1 cellular context compared by ENCODE assay signal in the genomic region with DNA sequence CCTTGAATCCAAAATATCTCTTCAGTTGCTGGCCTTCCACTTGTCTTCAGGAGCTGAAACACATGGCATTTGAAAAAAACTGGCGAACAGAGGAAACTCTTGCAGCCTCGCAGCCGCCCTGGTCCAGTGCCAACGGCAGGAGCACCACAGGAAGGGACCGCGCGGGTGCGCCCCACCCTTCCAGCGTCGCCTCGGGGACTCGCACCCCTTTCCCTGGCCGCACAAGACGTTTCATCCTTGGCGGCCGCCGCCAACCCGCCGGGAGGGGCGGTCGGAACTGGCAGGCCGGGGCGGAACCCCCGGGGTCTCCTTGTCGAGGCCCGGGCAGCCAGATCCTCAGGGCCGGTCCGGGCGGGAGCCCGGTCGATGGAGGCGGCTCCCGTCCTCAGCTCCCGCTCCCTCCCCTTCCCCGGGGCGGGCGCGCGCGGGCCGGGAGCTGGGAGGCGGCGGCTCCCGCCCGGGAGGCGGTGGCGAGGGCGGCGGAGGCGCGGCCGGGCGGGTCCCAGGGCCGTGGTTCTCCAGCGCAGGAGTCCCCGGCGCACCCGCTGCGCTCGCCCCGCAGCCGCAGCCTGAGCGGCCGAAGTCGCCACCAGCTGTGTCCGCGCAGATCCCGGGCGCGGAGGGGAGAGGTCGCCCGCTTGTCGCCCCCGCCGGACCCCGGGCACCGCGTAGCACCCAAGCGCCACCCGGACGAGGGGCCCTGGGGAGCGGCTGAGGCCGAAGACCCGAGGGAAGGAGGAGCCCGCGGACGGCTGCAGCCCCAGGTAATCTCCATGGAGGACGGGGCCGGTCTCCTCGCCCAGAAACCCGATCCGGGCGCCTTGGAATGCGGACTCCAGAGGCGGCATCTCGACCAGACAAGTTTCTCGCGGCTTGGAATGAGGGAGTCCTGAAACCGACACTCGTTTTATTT.
TF ChIP-seq lines count a peak whose summit lies in the region.

No MANE protein-coding gene starts in this region.

TF ChIP-seq in WTC11, 78 proteins besides CTCF, POLR2A, EP300 and RAD21 (continued from another document and continues in another):
- TF ChIP-seq, protein P1, sequence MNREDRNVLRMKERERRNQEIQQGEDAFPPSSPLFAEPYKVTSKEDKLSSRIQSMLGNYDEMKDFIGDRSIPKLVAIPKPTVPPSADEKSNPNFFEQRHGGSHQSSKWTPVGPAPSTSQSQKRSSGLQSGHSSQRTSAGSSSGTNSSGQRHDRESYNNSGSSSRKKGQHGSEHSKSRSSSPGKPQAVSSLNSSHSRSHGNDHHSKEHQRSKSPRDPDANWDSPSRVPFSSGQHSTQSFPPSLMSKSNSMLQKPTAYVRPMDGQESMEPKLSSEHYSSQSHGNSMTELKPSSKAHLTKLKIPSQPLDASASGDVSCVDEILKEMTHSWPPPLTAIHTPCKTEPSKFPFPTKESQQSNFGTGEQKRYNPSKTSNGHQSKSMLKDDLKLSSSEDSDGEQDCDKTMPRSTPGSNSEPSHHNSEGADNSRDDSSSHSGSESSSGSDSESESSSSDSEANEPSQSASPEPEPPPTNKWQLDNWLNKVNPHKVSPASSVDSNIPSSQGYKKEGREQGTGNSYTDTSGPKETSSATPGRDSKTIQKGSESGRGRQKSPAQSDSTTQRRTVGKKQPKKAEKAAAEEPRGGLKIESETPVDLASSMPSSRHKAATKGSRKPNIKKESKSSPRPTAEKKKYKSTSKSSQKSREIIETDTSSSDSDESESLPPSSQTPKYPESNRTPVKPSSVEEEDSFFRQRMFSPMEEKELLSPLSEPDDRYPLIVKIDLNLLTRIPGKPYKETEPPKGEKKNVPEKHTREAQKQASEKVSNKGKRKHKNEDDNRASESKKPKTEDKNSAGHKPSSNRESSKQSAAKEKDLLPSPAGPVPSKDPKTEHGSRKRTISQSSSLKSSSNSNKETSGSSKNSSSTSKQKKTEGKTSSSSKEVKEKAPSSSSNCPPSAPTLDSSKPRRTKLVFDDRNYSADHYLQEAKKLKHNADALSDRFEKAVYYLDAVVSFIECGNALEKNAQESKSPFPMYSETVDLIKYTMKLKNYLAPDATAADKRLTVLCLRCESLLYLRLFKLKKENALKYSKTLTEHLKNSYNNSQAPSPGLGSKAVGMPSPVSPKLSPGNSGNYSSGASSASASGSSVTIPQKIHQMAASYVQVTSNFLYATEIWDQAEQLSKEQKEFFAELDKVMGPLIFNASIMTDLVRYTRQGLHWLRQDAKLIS (CRISPR knock-in tag; IDR thresholded peaks at IDR 0.05; ENCODE audit: borderline replicate concordance), result no peak
- TF ChIP-seq FOXP1 (CRISPR knock-in tag; IDR thresholded peaks at IDR 0.05; ENCODE audit: borderline replicate concordance), result peak; percentile 46; the same call in 1 of the 2 replicates
- TF ChIP-seq ZNF416 (CRISPR knock-in tag; IDR thresholded peaks at IDR 0.05), result no peak
- no peak for TF ChIP-seq HMGA2 (CRISPR knock-in tag; IDR thresholded peaks at IDR 0.05)
- no peak for TF ChIP-seq MYBL2 (CRISPR knock-in tag; IDR thresholded peaks at IDR 0.05)
- TF ChIP-seq OVOL2 (CRISPR knock-in tag; IDR thresholded peaks at IDR 0.05; ENCODE audit: borderline replicate concordance), result no peak
- TF ChIP-seq, protein P2, sequence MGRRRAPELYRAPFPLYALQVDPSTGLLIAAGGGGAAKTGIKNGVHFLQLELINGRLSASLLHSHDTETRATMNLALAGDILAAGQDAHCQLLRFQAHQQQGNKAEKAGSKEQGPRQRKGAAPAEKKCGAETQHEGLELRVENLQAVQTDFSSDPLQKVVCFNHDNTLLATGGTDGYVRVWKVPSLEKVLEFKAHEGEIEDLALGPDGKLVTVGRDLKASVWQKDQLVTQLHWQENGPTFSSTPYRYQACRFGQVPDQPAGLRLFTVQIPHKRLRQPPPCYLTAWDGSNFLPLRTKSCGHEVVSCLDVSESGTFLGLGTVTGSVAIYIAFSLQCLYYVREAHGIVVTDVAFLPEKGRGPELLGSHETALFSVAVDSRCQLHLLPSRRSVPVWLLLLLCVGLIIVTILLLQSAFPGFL (CRISPR knock-in tag; IDR thresholded peaks at IDR 0.05; ENCODE audit: borderline replicate concordance), result no peak
- no peak for TF ChIP-seq NR1H2 (CRISPR knock-in tag; IDR thresholded peaks at IDR 0.05)
- TF ChIP-seq MXD4 (CRISPR knock-in tag; IDR thresholded peaks at IDR 0.05; ENCODE audit: borderline replicate concordance), result no peak
- peak; percentile 65; the same call in 1 of the 2 replicates for TF ChIP-seq GTF2I (CRISPR knock-in tag; conservative IDR thresholded peaks at IDR 0.05)
- TF ChIP-seq, protein P3, sequence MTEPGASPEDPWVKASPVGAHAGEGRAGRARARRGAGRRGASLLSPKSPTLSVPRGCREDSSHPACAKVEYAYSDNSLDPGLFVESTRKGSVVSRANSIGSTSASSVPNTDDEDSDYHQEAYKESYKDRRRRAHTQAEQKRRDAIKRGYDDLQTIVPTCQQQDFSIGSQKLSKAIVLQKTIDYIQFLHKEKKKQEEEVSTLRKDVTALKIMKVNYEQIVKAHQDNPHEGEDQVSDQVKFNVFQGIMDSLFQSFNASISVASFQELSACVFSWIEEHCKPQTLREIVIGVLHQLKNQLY (CRISPR knock-in tag; IDR thresholded peaks at IDR 0.05), result no peak
- TF ChIP-seq RELA (CRISPR knock-in tag; IDR thresholded peaks at IDR 0.05; ENCODE audit: borderline replicate concordance), result no peak
- TF ChIP-seq ZNF317 (CRISPR knock-in tag; IDR thresholded peaks at IDR 0.05; ENCODE audit: borderline replicate concordance, low read depth), result no peak; the same call in 1 of the 2 replicates
- TF ChIP-seq FOXK1 (CRISPR knock-in tag; IDR thresholded peaks at IDR 0.05), result no peak
- TF ChIP-seq, protein P4, sequence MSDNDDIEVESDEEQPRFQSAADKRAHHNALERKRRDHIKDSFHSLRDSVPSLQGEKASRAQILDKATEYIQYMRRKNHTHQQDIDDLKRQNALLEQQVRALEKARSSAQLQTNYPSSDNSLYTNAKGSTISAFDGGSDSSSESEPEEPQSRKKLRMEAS (CRISPR knock-in tag; IDR thresholded peaks at IDR 0.05), result 0 out of 2 replicates have a peak, but pooled peaks have one; percentile 41
- no peak for TF ChIP-seq SMAD3 (CRISPR knock-in tag; IDR thresholded peaks at IDR 0.05; ENCODE audit: borderline replicate concordance)
- TF ChIP-seq NFYB (CRISPR knock-in tag; conservative IDR thresholded peaks at IDR 0.05; ENCODE audit: low read depth), result no peak
- TF ChIP-seq, protein P5, sequence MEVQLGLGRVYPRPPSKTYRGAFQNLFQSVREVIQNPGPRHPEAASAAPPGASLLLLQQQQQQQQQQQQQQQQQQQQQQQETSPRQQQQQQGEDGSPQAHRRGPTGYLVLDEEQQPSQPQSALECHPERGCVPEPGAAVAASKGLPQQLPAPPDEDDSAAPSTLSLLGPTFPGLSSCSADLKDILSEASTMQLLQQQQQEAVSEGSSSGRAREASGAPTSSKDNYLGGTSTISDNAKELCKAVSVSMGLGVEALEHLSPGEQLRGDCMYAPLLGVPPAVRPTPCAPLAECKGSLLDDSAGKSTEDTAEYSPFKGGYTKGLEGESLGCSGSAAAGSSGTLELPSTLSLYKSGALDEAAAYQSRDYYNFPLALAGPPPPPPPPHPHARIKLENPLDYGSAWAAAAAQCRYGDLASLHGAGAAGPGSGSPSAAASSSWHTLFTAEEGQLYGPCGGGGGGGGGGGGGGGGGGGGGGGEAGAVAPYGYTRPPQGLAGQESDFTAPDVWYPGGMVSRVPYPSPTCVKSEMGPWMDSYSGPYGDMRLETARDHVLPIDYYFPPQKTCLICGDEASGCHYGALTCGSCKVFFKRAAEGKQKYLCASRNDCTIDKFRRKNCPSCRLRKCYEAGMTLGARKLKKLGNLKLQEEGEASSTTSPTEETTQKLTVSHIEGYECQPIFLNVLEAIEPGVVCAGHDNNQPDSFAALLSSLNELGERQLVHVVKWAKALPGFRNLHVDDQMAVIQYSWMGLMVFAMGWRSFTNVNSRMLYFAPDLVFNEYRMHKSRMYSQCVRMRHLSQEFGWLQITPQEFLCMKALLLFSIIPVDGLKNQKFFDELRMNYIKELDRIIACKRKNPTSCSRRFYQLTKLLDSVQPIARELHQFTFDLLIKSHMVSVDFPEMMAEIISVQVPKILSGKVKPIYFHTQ (CRISPR knock-in tag; IDR thresholded peaks at IDR 0.05), result no peak
- TF ChIP-seq, protein P6, sequence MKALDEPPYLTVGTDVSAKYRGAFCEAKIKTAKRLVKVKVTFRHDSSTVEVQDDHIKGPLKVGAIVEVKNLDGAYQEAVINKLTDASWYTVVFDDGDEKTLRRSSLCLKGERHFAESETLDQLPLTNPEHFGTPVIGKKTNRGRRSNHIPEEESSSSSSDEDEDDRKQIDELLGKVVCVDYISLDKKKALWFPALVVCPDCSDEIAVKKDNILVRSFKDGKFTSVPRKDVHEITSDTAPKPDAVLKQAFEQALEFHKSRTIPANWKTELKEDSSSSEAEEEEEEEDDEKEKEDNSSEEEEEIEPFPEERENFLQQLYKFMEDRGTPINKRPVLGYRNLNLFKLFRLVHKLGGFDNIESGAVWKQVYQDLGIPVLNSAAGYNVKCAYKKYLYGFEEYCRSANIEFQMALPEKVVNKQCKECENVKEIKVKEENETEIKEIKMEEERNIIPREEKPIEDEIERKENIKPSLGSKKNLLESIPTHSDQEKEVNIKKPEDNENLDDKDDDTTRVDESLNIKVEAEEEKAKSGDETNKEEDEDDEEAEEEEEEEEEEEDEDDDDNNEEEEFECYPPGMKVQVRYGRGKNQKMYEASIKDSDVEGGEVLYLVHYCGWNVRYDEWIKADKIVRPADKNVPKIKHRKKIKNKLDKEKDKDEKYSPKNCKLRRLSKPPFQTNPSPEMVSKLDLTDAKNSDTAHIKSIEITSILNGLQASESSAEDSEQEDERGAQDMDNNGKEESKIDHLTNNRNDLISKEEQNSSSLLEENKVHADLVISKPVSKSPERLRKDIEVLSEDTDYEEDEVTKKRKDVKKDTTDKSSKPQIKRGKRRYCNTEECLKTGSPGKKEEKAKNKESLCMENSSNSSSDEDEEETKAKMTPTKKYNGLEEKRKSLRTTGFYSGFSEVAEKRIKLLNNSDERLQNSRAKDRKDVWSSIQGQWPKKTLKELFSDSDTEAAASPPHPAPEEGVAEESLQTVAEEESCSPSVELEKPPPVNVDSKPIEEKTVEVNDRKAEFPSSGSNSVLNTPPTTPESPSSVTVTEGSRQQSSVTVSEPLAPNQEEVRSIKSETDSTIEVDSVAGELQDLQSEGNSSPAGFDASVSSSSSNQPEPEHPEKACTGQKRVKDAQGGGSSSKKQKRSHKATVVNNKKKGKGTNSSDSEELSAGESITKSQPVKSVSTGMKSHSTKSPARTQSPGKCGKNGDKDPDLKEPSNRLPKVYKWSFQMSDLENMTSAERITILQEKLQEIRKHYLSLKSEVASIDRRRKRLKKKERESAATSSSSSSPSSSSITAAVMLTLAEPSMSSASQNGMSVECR (CRISPR knock-in tag; IDR thresholded peaks at IDR 0.05; ENCODE audit: borderline replicate concordance), result 0 out of 2 replicates have a peak, but pooled peaks have one; percentile 50
- TF ChIP-seq, protein P7, sequence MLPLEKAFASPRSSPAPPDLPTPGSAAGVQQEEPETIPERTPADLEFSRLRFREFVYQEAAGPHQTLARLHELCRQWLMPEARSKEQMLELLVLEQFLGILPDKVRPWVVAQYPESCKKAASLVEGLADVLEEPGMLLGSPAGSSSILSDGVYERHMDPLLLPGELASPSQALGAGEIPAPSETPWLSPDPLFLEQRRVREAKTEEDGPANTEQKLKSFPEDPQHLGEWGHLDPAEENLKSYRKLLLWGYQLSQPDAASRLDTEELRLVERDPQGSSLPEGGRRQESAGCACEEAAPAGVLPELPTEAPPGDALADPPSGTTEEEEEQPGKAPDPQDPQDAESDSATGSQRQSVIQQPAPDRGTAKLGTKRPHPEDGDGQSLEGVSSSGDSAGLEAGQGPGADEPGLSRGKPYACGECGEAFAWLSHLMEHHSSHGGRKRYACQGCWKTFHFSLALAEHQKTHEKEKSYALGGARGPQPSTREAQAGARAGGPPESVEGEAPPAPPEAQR (CRISPR knock-in tag; IDR thresholded peaks at IDR 0.05), result no peak
- TF ChIP-seq, protein P8, sequence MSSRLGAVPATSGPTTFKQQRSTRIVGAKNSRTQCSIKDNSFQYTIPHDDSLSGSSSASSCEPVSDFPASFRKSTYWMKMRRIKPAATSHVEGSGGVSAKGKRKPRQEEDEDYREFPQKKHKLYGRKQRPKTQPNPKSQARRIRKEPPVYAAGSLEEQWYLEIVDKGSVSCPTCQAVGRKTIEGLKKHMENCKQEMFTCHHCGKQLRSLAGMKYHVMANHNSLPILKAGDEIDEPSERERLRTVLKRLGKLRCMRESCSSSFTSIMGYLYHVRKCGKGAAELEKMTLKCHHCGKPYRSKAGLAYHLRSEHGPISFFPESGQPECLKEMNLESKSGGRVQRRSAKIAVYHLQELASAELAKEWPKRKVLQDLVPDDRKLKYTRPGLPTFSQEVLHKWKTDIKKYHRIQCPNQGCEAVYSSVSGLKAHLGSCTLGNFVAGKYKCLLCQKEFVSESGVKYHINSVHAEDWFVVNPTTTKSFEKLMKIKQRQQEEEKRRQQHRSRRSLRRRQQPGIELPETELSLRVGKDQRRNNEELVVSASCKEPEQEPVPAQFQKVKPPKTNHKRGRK (CRISPR knock-in tag; IDR thresholded peaks at IDR 0.05; ENCODE audit: borderline replicate concordance), result no peak
- TF ChIP-seq CBFB (CRISPR knock-in tag; IDR thresholded peaks at IDR 0.05; ENCODE audit: low read depth), result no peak
- TF ChIP-seq ELF4 (CRISPR knock-in tag; IDR thresholded peaks at IDR 0.05; ENCODE audit: low read depth), result no peak
- TF ChIP-seq ZNF423 (CRISPR knock-in tag; IDR thresholded peaks at IDR 0.05), result peak; percentile 64
- no peak for TF ChIP-seq ETV6 (CRISPR knock-in tag; IDR thresholded peaks at IDR 0.05)
- TF ChIP-seq JAZF1 (CRISPR knock-in tag; IDR thresholded peaks at IDR 0.05), result no peak
- no peak for TF ChIP-seq ZNF263 (CRISPR knock-in tag; IDR thresholded peaks at IDR 0.05; ENCODE audit: low read depth)
- TF ChIP-seq, protein P9, sequence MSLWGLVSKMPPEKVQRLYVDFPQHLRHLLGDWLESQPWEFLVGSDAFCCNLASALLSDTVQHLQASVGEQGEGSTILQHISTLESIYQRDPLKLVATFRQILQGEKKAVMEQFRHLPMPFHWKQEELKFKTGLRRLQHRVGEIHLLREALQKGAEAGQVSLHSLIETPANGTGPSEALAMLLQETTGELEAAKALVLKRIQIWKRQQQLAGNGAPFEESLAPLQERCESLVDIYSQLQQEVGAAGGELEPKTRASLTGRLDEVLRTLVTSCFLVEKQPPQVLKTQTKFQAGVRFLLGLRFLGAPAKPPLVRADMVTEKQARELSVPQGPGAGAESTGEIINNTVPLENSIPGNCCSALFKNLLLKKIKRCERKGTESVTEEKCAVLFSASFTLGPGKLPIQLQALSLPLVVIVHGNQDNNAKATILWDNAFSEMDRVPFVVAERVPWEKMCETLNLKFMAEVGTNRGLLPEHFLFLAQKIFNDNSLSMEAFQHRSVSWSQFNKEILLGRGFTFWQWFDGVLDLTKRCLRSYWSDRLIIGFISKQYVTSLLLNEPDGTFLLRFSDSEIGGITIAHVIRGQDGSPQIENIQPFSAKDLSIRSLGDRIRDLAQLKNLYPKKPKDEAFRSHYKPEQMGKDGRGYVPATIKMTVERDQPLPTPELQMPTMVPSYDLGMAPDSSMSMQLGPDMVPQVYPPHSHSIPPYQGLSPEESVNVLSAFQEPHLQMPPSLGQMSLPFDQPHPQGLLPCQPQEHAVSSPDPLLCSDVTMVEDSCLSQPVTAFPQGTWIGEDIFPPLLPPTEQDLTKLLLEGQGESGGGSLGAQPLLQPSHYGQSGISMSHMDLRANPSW (CRISPR knock-in tag; conservative IDR thresholded peaks at IDR 0.05; ENCODE audit: low read depth), result no peak
- TF ChIP-seq, protein P10, sequence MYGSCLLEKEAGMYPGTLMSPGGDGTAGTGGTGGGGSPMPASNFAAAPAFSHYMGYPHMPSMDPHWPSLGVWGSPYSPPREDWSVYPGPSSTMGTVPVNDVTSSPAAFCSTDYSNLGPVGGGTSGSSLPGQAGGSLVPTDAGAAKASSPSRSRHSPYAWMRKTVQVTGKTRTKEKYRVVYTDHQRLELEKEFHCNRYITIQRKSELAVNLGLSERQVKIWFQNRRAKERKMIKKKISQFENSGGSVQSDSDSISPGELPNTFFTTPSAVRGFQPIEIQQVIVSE (CRISPR knock-in tag; IDR thresholded peaks at IDR 0.05; ENCODE audit: borderline replicate concordance), result no peak
- TF ChIP-seq TEAD4 (CRISPR knock-in tag; IDR thresholded peaks at IDR 0.05), result no peak
- no peak for TF ChIP-seq GABPB1 (CRISPR knock-in tag; IDR thresholded peaks at IDR 0.05)
- TF ChIP-seq PRRX2 (CRISPR knock-in tag; IDR thresholded peaks at IDR 0.05), result no peak
- TF ChIP-seq TCF7 (CRISPR knock-in tag; IDR thresholded peaks at IDR 0.05; ENCODE audit: low read depth), result no peak
